Comparison of ENCODE assay signal across 9 cellular contexts in genomic region chr2:56009758-56010534, GRCh38.
DNase-seq lines count a peak whose midpoint lies in the region; ATAC-seq and TF ChIP-seq lines count a peak whose summit lies in the region.
"Had no signal": no experiment of that assay in that cellular context is flagged by ENCODE, and none has a peak within 500 bp of the region (broad histone marks: within the 10 kb centered on the region; RNA-seq: fewer than 3 reads in every experiment).

No MANE protein-coding gene starts in this region.

- ATAC-seq in foreskin keratinocyte = peak; percentile 29
- no peak for ATAC-seq in thoracic aorta (ENCODE audit: insufficient number of reproducible peaks, low FRiP score, low read depth)
- ATAC-seq in HG03571 (IDR thresholded peaks at IDR 0.05; ENCODE audit: unreplicated experiment) = no peak
- no peak for ATAC-seq in GM21447 (IDR thresholded peaks at IDR 0.05; ENCODE audit: unreplicated experiment)

- H3K36me3 ChIP-seq in BE2C = no peaks in the 10 kb centered on the region
- no peaks in the 10 kb centered on the region for H3K36me3 ChIP-seq in thoracic aorta

- H3K27ac ChIP-seq in foreskin keratinocyte (no peak overlapping the region), thoracic aorta (no peak overlapping the region)
- H3K27ac ChIP-seq: HL-60 had no signal

- no peaks in the 10 kb centered on the region for H3K27me3 ChIP-seq in BE2C
- no peaks in the 10 kb centered on the region for H3K27me3 ChIP-seq in foreskin keratinocyte
- H3K27me3 ChIP-seq in thoracic aorta (replicated peaks; ENCODE audit: insufficient read depth) = no peaks in the 10 kb centered on the region

- H3K4me3 ChIP-seq in BE2C (ENCODE audit: low read depth, low read length) = peak overlapping the region; percentile 4
- no peak overlapping the region for H3K4me3 ChIP-seq in thoracic aorta

- TF ChIP-seq CTCF in BE2C (IDR thresholded peaks at IDR 0.05; ENCODE audit: low read depth, low read length) (peak; percentile 49), foreskin keratinocyte (conservative IDR thresholded peaks at IDR 0.05) (peak; percentile 83), thoracic aorta (IDR thresholded peaks at IDR 0.05) (peak; percentile 66)

- H3K4me1 ChIP-seq in BE2C (peaks cover 3% of the 10 kb centered on the region; the same call in 1 of the 2 replicates), foreskin keratinocyte (no peaks in the 10 kb centered on the region), thoracic aorta (ENCODE audit: control insufficient read depth in 1 of 2, low read depth in 2 of 2) (peaks cover 9 to 11% of the 10 kb centered on the region in 2 donors)

- DNase-seq in BE2C (no peak), HT-29 (ENCODE audit: low spot score) (peak; percentile 51), RPMI7951 (ENCODE audit: low read depth) (peak; percentile 34), foreskin keratinocyte (peak; percentile 8 to 36), thoracic aorta (ENCODE audit: low spot score) (no peak)
- no peak for DNase-seq in activated CD4-positive, alpha-beta T cell treated with anti-CD3 and anti-CD28 coated beads, Interleukin-2, amount 50 U/mL, for 1 hour

- H3K9me3 ChIP-seq in BE2C = no peaks in the 10 kb centered on the region
- no peaks in the 10 kb centered on the region for H3K9me3 ChIP-seq in thoracic aorta

Comparison
In these comparisons a context has a peak if more than half of its experiments do, and no peak if none do; other contexts are left out.
1. DNase-seq: peak in HT-29 (single experiment), RPMI7951 (single experiment) and foreskin keratinocyte (2 of 2); none in BE2C (single experiment), thoracic aorta (single experiment) and activated CD4-positive, alpha-beta T cell treated with anti-CD3 and anti-CD28 coated beads, Interleukin-2, amount 50 U/mL, for 1 hour (single experiment).
2. Peak in every context shown above with its lines, with median percentiles within 50 percentile points of each other: CTCF ChIP-seq.